In the genomic region with DNA sequence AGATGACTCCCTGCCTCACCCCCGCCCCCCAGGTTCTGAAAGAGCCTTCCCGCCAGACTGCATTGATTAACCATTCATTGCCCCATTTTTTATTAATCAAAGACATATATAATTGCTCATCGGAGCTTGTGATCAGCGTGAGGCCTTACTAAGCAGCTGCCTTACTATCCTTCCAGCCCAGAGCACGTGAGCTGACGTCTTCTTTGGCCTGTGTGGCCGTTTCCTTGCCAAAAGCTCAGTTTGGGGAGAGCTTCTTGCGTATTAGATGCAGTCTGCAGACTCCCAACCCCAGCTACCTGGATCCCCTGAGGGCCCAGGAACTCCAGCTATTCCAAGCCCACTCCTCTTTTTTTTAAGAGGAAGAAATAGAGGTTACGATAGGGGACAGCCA, we compare ENCODE assay signal across 9 cellular contexts. TPM values are rescaled to one million over a fixed set of nuclear protein-coding genes. Genes with fewer than 3 reads are reported as not detected.
DNase-seq lines count a peak whose midpoint lies in the region; ATAC-seq and TF ChIP-seq lines count a peak whose summit lies in the region.
"Had no signal": no experiment of that assay in that cellular context is flagged by ENCODE, and none has a peak within 500 bp of the region (broad histone marks: within the 10 kb centered on the region; RNA-seq: fewer than 3 reads in every experiment).

No MANE protein-coding gene starts in this region.

- no peak for DNase-seq in CD4-positive, alpha-beta T cell
- DNase-seq in activated B cell treated with CpG ODN at 0.5 μM for 24 hours (no peak), pons (ENCODE audit: low spot score) (peak; percentile 45), NCI-H187 (lab: John Stamatoyannopoulos, UW) (no peak)
- DNase-seq: NCI-H510A treated with DMSO at 0.1 percent for 48 hours had no signal

- TF ChIP-seq POLR2A in gastroesophageal sphincter (IDR thresholded peaks at IDR 0.05), result no peak

- H3K9me3 Mint-ChIP-seq in CD4-positive, alpha-beta T cell, result no peaks in the 10 kb centered on the region
- H3K9me3 Mint-ChIP-seq in activated B cell treated with CpG ODN at 0.5 μM for 24 hours, result no peaks in the 10 kb centered on the region

- no peaks in the 10 kb centered on the region for H3K9me3 ChIP-seq in CD4-positive, alpha-beta T cell (ENCODE audit: control insufficient read depth, low read length)
- H3K9me3 ChIP-seq in gastroesophageal sphincter, result no peaks in the 10 kb centered on the region

- H3K27ac ChIP-seq in CD4-positive, alpha-beta T cell (ENCODE audit: low read depth, low read length), result no peak overlapping the region
- H3K27ac ChIP-seq in gastroesophageal sphincter, result peak overlapping the region; percentile 96 to 99 (median 98)

- WGBS in gastroesophageal sphincter (ENCODE audit: low coverage in 1 of 2), 2 donors, result 16 to 44% methylated on average over 2 to 8 of the region's 9 CpGs

- H3K4me1 ChIP-seq in gastroesophageal sphincter, result peaks cover 18 to 86% (median 45%) of the 10 kb centered on the region in 3 donors

- TF ChIP-seq CTCF in CD4-positive, alpha-beta T cell (IDR thresholded peaks at IDR 0.05), result no peak
- no peak for TF ChIP-seq CTCF in activated B cell treated with CpG ODN at 0.5 μM for 24 hours (IDR thresholded peaks at IDR 0.05)
- no peak for TF ChIP-seq CTCF in gastroesophageal sphincter (IDR thresholded peaks at IDR 0.05)

- H3K27ac Mint-ChIP-seq in CD4-positive, alpha-beta T cell, result peak overlapping the region; percentile 87
- peak overlapping the region; percentile 91 for H3K27ac Mint-ChIP-seq in activated B cell treated with CpG ODN at 0.5 μM for 24 hours

- CTCF ChIA-PET in CD4-positive, alpha-beta T cell (lab: Charles Lee), result interaction anchor here (0.5 kb wide), 1 partner anchor 133 kb away, joined by 3 read pairs; no protein-coding TSS in a partner anchor
- CTCF ChIA-PET in activated B cell treated with CpG ODN at 0.5 μM for 24 hours (lab: Charles Lee), result interaction anchor here (0.7 to 1.6 kb wide), 3 partner anchors 29 to 82 kb away, joined by 3 to 8 read pairs (median 3); no protein-coding TSS in a partner anchor

- H3K4me3 Mint-ChIP-seq in CD4-positive, alpha-beta T cell, result peak overlapping the region; percentile 87
- H3K4me3 Mint-ChIP-seq in activated B cell treated with CpG ODN at 0.5 μM for 24 hours, result peak overlapping the region; percentile 92

- peaks cover 49% of the 10 kb centered on the region for H3K4me1 Mint-ChIP-seq in CD4-positive, alpha-beta T cell (ENCODE audit: low read depth)
- peaks cover 46% of the 10 kb centered on the region for H3K4me1 Mint-ChIP-seq in activated B cell treated with CpG ODN at 0.5 μM for 24 hours

- H3K27me3 ChIP-seq in CD4-positive, alpha-beta T cell (ENCODE audit: control insufficient read depth, insufficient read depth, low read length), result no peaks in the 10 kb centered on the region
- H3K27me3 ChIP-seq in gastroesophageal sphincter, result no peaks in the 10 kb centered on the region

- H3K27me3 Mint-ChIP-seq in CD4-positive, alpha-beta T cell, result no peaks in the 10 kb centered on the region
- no peaks in the 10 kb centered on the region for H3K27me3 Mint-ChIP-seq in activated B cell treated with CpG ODN at 0.5 μM for 24 hours

- peak overlapping the region in 1 of 2 donors; percentile 66 for H3K4me3 ChIP-seq in gastroesophageal sphincter

- TF ChIP-seq EP300 in gastroesophageal sphincter (IDR thresholded peaks at IDR 0.05), result no peak

- peaks cover 0 to 16% of the 10 kb centered on the region in 2 donors for H3K36me3 ChIP-seq in gastroesophageal sphincter

- intact Hi-C loops in CD4-positive, alpha-beta T cell (cut with DNase I, micrococcal nuclease), result loop anchor here in 1 of 2 experiments (2.0 to 5.0 kb wide), 2 partner anchors 29 to 80 kb away; no protein-coding TSS in a partner anchor
- intact Hi-C loops in activated B cell treated with CpG ODN at 0.5 μM for 24 hours (cut with micrococcal nuclease), result loop anchor here (1.0 to 10.0 kb wide), 8 partner anchors 30 to 1787 kb away; a partner anchor contains a TSS

- H3K36me3 Mint-ChIP-seq in CD4-positive, alpha-beta T cell (ENCODE audit: low read depth), result peaks cover 18% of the 10 kb centered on the region
- peaks cover 39% of the 10 kb centered on the region for H3K36me3 Mint-ChIP-seq in activated B cell treated with CpG ODN at 0.5 μM for 24 hours (ENCODE audit: low read depth)

- no peak for ATAC-seq in CD4-positive, alpha-beta T cell (ENCODE audit: poor library complexity)
- ATAC-seq in activated B cell treated with CpG ODN at 0.5 μM for 24 hours (ENCODE audit: low read depth), result no peak
- peak; percentile 46 for ATAC-seq in gastroesophageal sphincter
- no peak for ATAC-seq in GM18909 (IDR thresholded peaks at IDR 0.05; ENCODE audit: poor library complexity, unreplicated experiment)
- ATAC-seq in HG02840 (IDR thresholded peaks at IDR 0.05; ENCODE audit: low FRiP score, unreplicated experiment), result no peak
- no peak for ATAC-seq in HG02973 (IDR thresholded peaks at IDR 0.05; ENCODE audit: unreplicated experiment)

- POLR2A ChIA-PET in CD4-positive, alpha-beta T cell (lab: Charles Lee), result no interaction called here
- POLR2A ChIA-PET in activated B cell treated with CpG ODN at 0.5 μM for 24 hours (lab: Charles Lee), result interaction anchor here (0.6 to 12.4 kb wide), 3 partner anchors 9 to 23 kb away, joined by 4 to 238 read pairs (median 4); no protein-coding TSS in a partner anchor

RNA-seq across cellular contexts. Expression of a gene that starts 0.8 kb away (rescaled TPM):
- 1 to 10 TPM; 6.9 to 7.3 TPM for total RNA-seq in CD4-positive, alpha-beta T cell
- total RNA-seq in activated B cell treated with CpG ODN at 0.5 μM for 24 hours (213 and 237 TPM in 2 replicates), gastroesophageal sphincter (10 to 100 TPM; 40.9 to 75.9 (median 60.0) TPM)

RNA-seq across cellular contexts. Expression of a gene that starts 32.6 kb away (rescaled TPM):
- total RNA-seq in CD4-positive, alpha-beta T cell, result under 1 TPM; 0.17 to 0.19 TPM
- total RNA-seq in activated B cell treated with CpG ODN at 0.5 μM for 24 hours, result 0.13 and 0.24 TPM in 2 replicates
- total RNA-seq in gastroesophageal sphincter, result 1 to 10 TPM in 1 of 4 donors, under 1 TPM in 2, not detected in 1; 0.12 to 2.3 (median 0.27) TPM

RNA-seq across cellular contexts. Expression of a gene that starts 37.2 kb away (rescaled TPM):
- total RNA-seq in CD4-positive, alpha-beta T cell, result 1 to 10 TPM in 1 of 2 experiments, under 1 TPM in 1; 0.53 to 1.1 TPM
- total RNA-seq in activated B cell treated with CpG ODN at 0.5 μM for 24 hours, result 0.76 and 1.1 TPM in 2 replicates
- not detected for total RNA-seq in gastroesophageal sphincter

RNA-seq across cellular contexts. Expression of a gene that starts 46.7 kb away (rescaled TPM):
- not detected for total RNA-seq in CD4-positive, alpha-beta T cell
- total RNA-seq in activated B cell treated with CpG ODN at 0.5 μM for 24 hours (not detected in 2 replicates), gastroesophageal sphincter (not detected)

Comparison
In these comparisons a context has a peak if more than half of its experiments do, and no peak if none do; other contexts are left out.
1. RNA of a gene that starts 0.8 kb away (total RNA-seq): 213 to 237 TPM in activated B cell treated with CpG ODN at 0.5 μM for 24 hours and 40.9 to 75.9 TPM in gastroesophageal sphincter; 6.9 to 7.3 TPM in CD4-positive, alpha-beta T cell; every median in the first group is over 4 times any median in the second.